11 cellular contexts compared by ENCODE assay signal in the genomic region with DNA sequence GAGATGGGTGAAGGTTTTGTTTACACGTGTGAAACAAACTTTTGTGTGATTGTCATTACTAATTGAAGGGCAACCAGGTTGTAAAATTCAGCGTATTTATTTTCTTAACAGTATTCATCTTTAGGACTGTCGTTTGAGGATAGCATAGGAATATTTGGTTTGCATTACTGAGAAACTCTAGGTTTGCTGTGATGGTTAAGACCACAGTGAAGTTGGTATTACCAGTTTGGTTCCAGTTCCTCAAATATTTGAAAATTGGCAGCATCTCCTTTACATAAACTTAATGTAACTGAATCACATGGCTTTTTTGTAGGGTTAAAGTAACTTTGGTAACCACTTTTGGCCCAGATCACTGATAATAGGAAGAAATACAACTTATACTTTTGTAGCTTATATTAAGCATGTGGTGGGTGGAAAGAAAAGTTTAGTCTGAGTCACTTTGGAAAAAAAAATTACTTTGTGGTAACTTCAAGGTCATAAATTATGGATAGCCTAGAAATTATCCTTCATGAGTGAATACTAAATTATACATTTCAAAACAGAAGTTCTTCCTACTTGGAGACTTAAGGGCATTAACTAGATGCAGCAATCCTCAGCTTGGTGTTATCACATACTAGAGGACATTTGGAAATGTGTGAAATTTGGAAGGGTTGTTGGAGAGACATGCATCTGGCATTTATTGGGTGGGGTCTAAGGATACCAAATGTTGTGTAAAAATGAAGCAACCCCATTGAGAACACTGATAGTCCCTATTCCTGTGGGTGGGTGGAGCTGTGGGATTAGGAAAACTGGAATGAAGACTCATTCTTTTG. TPM values are rescaled to one million over a fixed set of nuclear protein-coding genes. Genes with fewer than 3 reads are reported as not detected.
DNase-seq lines count a peak whose midpoint lies in the region; ATAC-seq, FAIRE-seq and TF ChIP-seq lines count a peak whose summit lies in the region.
"Had no signal": no experiment of that assay in that cellular context is flagged by ENCODE, and none has a peak within 500 bp of the region (broad histone marks: within the 10 kb centered on the region; RNA-seq: fewer than 3 reads in every experiment).

No MANE protein-coding gene starts in this region.

- no peak for TF ChIP-seq POLR2A in GM12891 (IDR thresholded peaks at IDR 0.05; ENCODE audit: low read depth, low read length)

- H3K4me3 ChIP-seq in AG09309 (ENCODE audit: control insufficient read depth, low read depth, low read length) (no peak overlapping the region), lower lobe of right lung (no peak overlapping the region), aorta (ENCODE audit: low read length in 2 of 2) (no peak overlapping the region)

- intact Hi-C loops in lower lobe of right lung (cut with DNase I): no loop called here
- intact Hi-C loops in aorta (cut with DNase I): no loop called here

- no peak overlapping the region for H3K27ac ChIP-seq in lower lobe of right lung
- H3K27ac ChIP-seq in aorta (ENCODE audit: low read depth in 1 of 2, low read length in 2 of 2): no peak overlapping the region
- H3K27ac ChIP-seq: KMS-11 had no signal

- peaks cover 75% of the 10 kb centered on the region for H3K36me3 ChIP-seq in lower lobe of right lung
- H3K36me3 ChIP-seq in aorta (ENCODE audit: control insufficient read depth in 1 of 2, insufficient read depth in 2 of 2, low read length in 1 of 2): peaks cover 0 to 4% of the 10 kb centered on the region in 2 donors

- H3K27me3 ChIP-seq in lower lobe of right lung (ENCODE audit: low read depth) (no peaks in the 10 kb centered on the region), aorta (ENCODE audit: control insufficient read depth in 1 of 2, insufficient read depth in 2 of 2, low read length in 1 of 2) (no peaks in the 10 kb centered on the region)

- TF ChIP-seq CTCF in AG09309 (IDR thresholded peaks at IDR 0.05; ENCODE audit: control insufficient read depth, insufficient read depth, low read depth, low read length, missing control alignments) (no peak), lower lobe of right lung (IDR thresholded peaks at IDR 0.05) (no peak)

- peak; percentile 48 to 56 for ATAC-seq in lower lobe of right lung
- ATAC-seq in aorta (ENCODE audit: low FRiP score): no peak
- ATAC-seq in GM21390 (IDR thresholded peaks at IDR 0.05; ENCODE audit: unreplicated experiment): no peak
- no peak for ATAC-seq in GM19455 (IDR thresholded peaks at IDR 0.05; ENCODE audit: unreplicated experiment)
- ATAC-seq in HG03280 (IDR thresholded peaks at IDR 0.05; ENCODE audit: unreplicated experiment): no peak

- H3K4me1 ChIP-seq in lower lobe of right lung (peaks cover 14% of the 10 kb centered on the region), aorta (ENCODE audit: control insufficient read depth in 1 of 2, insufficient read depth in 2 of 2, low read length in 2 of 2) (peaks cover 2 to 3% of the 10 kb centered on the region in 2 donors)

- DNase-seq in AG09309 (ENCODE audit: low read depth) (peak; percentile 92), GM12891 (ENCODE audit: insufficient read length, low spot score) (no peak), amniotic epithelial cell (ENCODE audit: low read depth) (peak; percentile 96), lower lobe of right lung (no peak), aorta (no peak)
- DNase-seq: H7, NCI-H2227 treated with DMSO at 0.1 percent for 48 hours had no signal

- 89% methylated on average over 3 of the region's 3 CpGs for WGBS in aorta, 2 donors

- H3K9me3 ChIP-seq in lower lobe of right lung (no peaks in the 10 kb centered on the region), aorta (ENCODE audit: control insufficient read depth, low read length) (no peaks in the 10 kb centered on the region)

- peak; percentile 54 for FAIRE-seq in GM12891 (lab: Jason Lieb, UNC)

TF ChIP-seq in GM12891, 5 proteins besides CTCF, POLR2A, EP300 and RAD21:
- TF ChIP-seq PAX5 (IDR thresholded peaks at IDR 0.05; ENCODE audit: insufficient read depth, low read length, severe bottlenecking) (no peak), POLR2AphosphoS5 (IDR thresholded peaks at IDR 0.05; ENCODE audit: low read depth, low read length) (0 out of 2 replicates have a peak, but pooled peaks have one; percentile 22), SPI1 (IDR thresholded peaks at IDR 0.05; ENCODE audit: low read depth, low read length) (peak; percentile 76), POU2F2 (IDR thresholded peaks at IDR 0.05; ENCODE audit: low read depth, low read length) (no peak), TAF1 (IDR thresholded peaks at IDR 0.05; ENCODE audit: low read depth, low read length) (no peak)

RNA-seq across cellular contexts. Expression of a gene that starts 33.9 kb away (rescaled TPM):
- polyA plus RNA-seq in GM12891 (2012; ENCODE audit: low read depth, missing spikeins): 62.8 TPM
- total RNA-seq in lower lobe of right lung (148 TPM), aorta (100 to 1,000 TPM; 120 to 140 TPM)
- 10 to 100 TPM; 18.7 to 19.0 TPM for polyA plus RNA-seq in aorta

RNA-seq across cellular contexts. Expression of a gene that starts 47.2 kb away (rescaled TPM):
- polyA plus RNA-seq in GM12891 (2012; ENCODE audit: low read depth, missing spikeins): 200 TPM
- total RNA-seq in lower lobe of right lung: 68.2 TPM
- 10 to 100 TPM; 61.7 to 64.7 TPM for total RNA-seq in aorta
- 100 to 1,000 TPM; 168 to 210 TPM for polyA plus RNA-seq in aorta

Comparison
In these comparisons a context has a peak if more than half of its experiments do, and no peak if none do; other contexts are left out.
1. DNase-seq: peak in AG09309 (single experiment) and amniotic epithelial cell (single experiment); none in GM12891 (single experiment), lower lobe of right lung (single experiment) and aorta (0 of 2).
2. ATAC-seq: peak in lower lobe of right lung (2 of 2); none in aorta (single experiment), GM21390 (single experiment), GM19455 (single experiment) and HG03280 (single experiment).